19 cellular contexts compared by ENCODE assay signal in the genomic region with DNA sequence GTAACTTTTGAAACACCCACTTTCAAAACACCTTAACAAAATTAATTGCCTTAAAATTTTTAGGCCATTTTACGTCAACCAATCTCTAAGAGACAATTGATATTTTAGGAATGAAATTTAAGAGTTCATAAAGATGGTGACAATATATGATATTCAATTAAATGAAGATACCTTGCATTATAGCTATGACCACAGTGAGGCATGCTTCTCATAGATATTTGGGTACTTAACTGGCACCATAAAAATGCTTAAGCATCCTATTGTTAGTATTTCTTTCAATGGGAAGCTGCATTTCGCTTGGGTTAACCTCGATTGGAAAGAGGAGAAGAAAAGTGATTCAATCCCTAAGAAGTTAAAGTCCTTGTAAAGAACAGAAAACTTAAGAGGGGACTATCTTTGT.
DNase-seq lines count a peak whose midpoint lies in the region; ATAC-seq and TF ChIP-seq lines count a peak whose summit lies in the region.
"Had no signal": no experiment of that assay in that cellular context is flagged by ENCODE, and none has a peak within 500 bp of the region (broad histone marks: within the 10 kb centered on the region; RNA-seq: fewer than 3 reads in every experiment).

No MANE protein-coding gene starts in this region.

- H3K4me3 Mint-ChIP-seq in neural progenitor cell (no peak overlapping the region), T-helper 17 cell (no peak overlapping the region)

- H3K36me3 Mint-ChIP-seq in neural progenitor cell (no peaks in the 10 kb centered on the region), T-helper 17 cell (ENCODE audit: low read depth) (no peaks in the 10 kb centered on the region)

- POLR2A ChIA-PET in Panc1 (lab: Charles Lee), result no interaction called here

- H3K9me3 ChIP-seq in mammary epithelial cell (replicated peaks; ENCODE audit: insufficient read depth, low read length), result no peaks in the 10 kb centered on the region
- no peaks in the 10 kb centered on the region for H3K9me3 ChIP-seq in breast epithelium
- H3K9me3 ChIP-seq in Panc1 (ENCODE audit: control insufficient read depth, insufficient read depth, low read depth, low read length), result no peaks in the 10 kb centered on the region
- H3K9me3 ChIP-seq in neural progenitor cell (ENCODE audit: low read depth), result no peaks in the 10 kb centered on the region
- H3K9me3 ChIP-seq in T-helper 17 cell (ENCODE audit: control insufficient read depth, low read length, poor library complexity, severe bottlenecking), result no peaks in the 10 kb centered on the region
- H3K9me3 ChIP-seq: HAP-1, SJCRH30 had no signal

- in situ Hi-C loops in mammary epithelial cell (cut with MboI; ENCODE audit: low sequenced_read_pairs in 2 of 2) (no loop called here), Panc1 (cut with HindIII; ENCODE audit: low pct_unique_long_range_greater_than_20kb, low sequenced_read_pairs) (no loop called here)

- H3K4me3 ChIP-seq in mammary epithelial cell (replicated peaks in 1 of 3; ENCODE audit: insufficient read depth in 1 of 3, low read depth in 2 of 3, low read length in 3 of 3) (no peak overlapping the region), breast epithelium (no peak overlapping the region), Panc1 (ENCODE audit: low read depth in 2 of 2, low read length in 2 of 2) (no peak overlapping the region), neural progenitor cell (no peak overlapping the region)
- H3K4me3 ChIP-seq: GM12878, HAP-1, SJCRH30 had no signal

- H3K9me3 Mint-ChIP-seq in neural progenitor cell, result no peaks in the 10 kb centered on the region

- H3K27ac ChIP-seq in mammary epithelial cell (ENCODE audit: insufficient read depth, low read depth, low read length) (peak overlapping the region; percentile 75), breast epithelium (no peak overlapping the region), Panc1 (ENCODE audit: low read length) (no peak overlapping the region), neural progenitor cell (no peak overlapping the region)
- H3K27ac ChIP-seq: C4-2B, RWPE1, SJCRH30 had no signal

- H3K9ac ChIP-seq in mammary epithelial cell (ENCODE audit: insufficient read depth, low read length) (no peak overlapping the region), neural progenitor cell (no peak overlapping the region)

- no peaks in the 10 kb centered on the region for H3K79me2 ChIP-seq in mammary epithelial cell (ENCODE audit: insufficient read depth, low read length)
- no peaks in the 10 kb centered on the region for H3K79me2 ChIP-seq in neural progenitor cell (ENCODE audit: low read depth)

- H3K36me3 ChIP-seq in mammary epithelial cell (ENCODE audit: insufficient read depth, low read length) (no peaks in the 10 kb centered on the region), breast epithelium (no peaks in the 10 kb centered on the region), Panc1 (ENCODE audit: control insufficient read depth, insufficient read depth, low read length) (no peaks in the 10 kb centered on the region), neural progenitor cell (no peaks in the 10 kb centered on the region)
- H3K36me3 ChIP-seq: HAP-1, SJCRH30 had no signal

- WGBS in mammary epithelial cell (ENCODE audit: low coverage, missing lambda C conversion rate), result 97% methylated on average over 3 of the region's 3 CpGs

- H4K20me1 ChIP-seq in mammary epithelial cell (ENCODE audit: insufficient read depth, low read length) (no peaks in the 10 kb centered on the region), neural progenitor cell (ENCODE audit: low read depth) (no peaks in the 10 kb centered on the region)

- H3K27me3 Mint-ChIP-seq in neural progenitor cell (ENCODE audit: insufficient read depth, low read depth) (no peaks in the 10 kb centered on the region), T-helper 17 cell (peaks cover 40% of the 10 kb centered on the region)

- H3K27ac Mint-ChIP-seq in neural progenitor cell, result no peak overlapping the region
- H3K27ac Mint-ChIP-seq in T-helper 17 cell, result no peak overlapping the region

- BruUV-seq in mammary epithelial cell (replicated peaks; lab: Mats Ljungman, UMichigan), result no TSS peak
- BruUV-seq in Panc1 (replicated peaks; lab: Mats Ljungman, UMichigan), result no TSS peak

- H3K27me3 ChIP-seq in mammary epithelial cell (ENCODE audit: insufficient read depth, low read length) (no peaks in the 10 kb centered on the region), breast epithelium (no peaks in the 10 kb centered on the region), Panc1 (ENCODE audit: control insufficient read depth, insufficient read depth, low read length) (no peaks in the 10 kb centered on the region), neural progenitor cell (no peaks in the 10 kb centered on the region)
- H3K27me3 ChIP-seq: SJCRH30 had no signal

- intact Hi-C loops in mammary epithelial cell (cut with micrococcal nuclease) (no loop called here), breast epithelium (cut with DNase I; ENCODE audit: low total_unique reads) (no loop called here), Panc1 (cut with micrococcal nuclease; ENCODE audit: unreplicated experiment) (no loop called here)

- H3K4me1 Mint-ChIP-seq in neural progenitor cell (no peaks in the 10 kb centered on the region), T-helper 17 cell (no peaks in the 10 kb centered on the region)

- dilution Hi-C loops in mammary epithelial cell (cut with HindIII; ENCODE audit: low sequenced_read_pairs), result no loop called here

- no peak for TF ChIP-seq POLR2A in breast epithelium (IDR thresholded peaks at IDR 0.05)

- H3K4me2 ChIP-seq in mammary epithelial cell (ENCODE audit: insufficient read depth, low read depth, low read length), result peak overlapping the region; percentile 75
- H3K4me2 ChIP-seq in neural progenitor cell, result peak overlapping the region; percentile 27

- ATAC-seq in Panc1, result no peak
- ATAC-seq in HG02571 (IDR thresholded peaks at IDR 0.05; ENCODE audit: unreplicated experiment), result no peak
- no peak for ATAC-seq in T-helper 17 cell
- ATAC-seq: GM12878 had no signal

- CTCF ChIA-PET in mammary epithelial cell (lab: Charles Lee; ENCODE audit: low non-redundant PET) (interaction anchor here (0.6 kb wide), 1 partner anchor 112 kb away, joined by 3 read pairs; no protein-coding TSS in a partner anchor), Panc1 (lab: Charles Lee) (no interaction called here)

- H2AFZ ChIP-seq in mammary epithelial cell (ENCODE audit: low read depth, low read length) (no peak overlapping the region), neural progenitor cell (replicated peaks) (no peak overlapping the region)

- no peak for TF ChIP-seq CTCF in mammary epithelial cell (conservative IDR thresholded peaks at IDR 0.05 in 1 of 2, IDR thresholded peaks at IDR 0.05 in 1 of 2; ENCODE audit: extremely low read depth in 1 of 2, insufficient read depth in 1 of 2, low read depth in 1 of 2, low read length in 2 of 2)
- TF ChIP-seq CTCF in breast epithelium (IDR thresholded peaks at IDR 0.05), result no peak
- peak; percentile 7; the same call in 1 of the 2 replicates for TF ChIP-seq CTCF in Panc1 (IDR thresholded peaks at IDR 0.05)
- TF ChIP-seq CTCF in neural progenitor cell (IDR thresholded peaks at IDR 0.05), result peak; percentile 21

- peaks cover 26% of the 10 kb centered on the region for H3K4me1 ChIP-seq in mammary epithelial cell (ENCODE audit: insufficient read depth, low read length)
- no peaks in the 10 kb centered on the region for H3K4me1 ChIP-seq in breast epithelium
- H3K4me1 ChIP-seq in Panc1 (ENCODE audit: control insufficient read depth, insufficient read depth, low read length), result no peaks in the 10 kb centered on the region
- H3K4me1 ChIP-seq in neural progenitor cell, result peaks cover 24% of the 10 kb centered on the region
- H3K4me1 ChIP-seq: HAP-1, SJCRH30 had no signal

- no peaks in the 10 kb centered on the region for H3F3A ChIP-seq in neural progenitor cell (ENCODE audit: low read depth)

- DNase-seq in mammary epithelial cell (no peak), breast epithelium (ENCODE audit: low spot score in 2 of 2) (no peak), NCI-H1694 treated with DMSO at 0.1 percent for 48 hours (lab: John Stamatoyannopoulos, UW) (peak; percentile 25), Panc1 (ENCODE audit: low read depth, low spot score) (no peak), neural progenitor cell (ENCODE audit: low spot score) (peak; percentile 9), T-helper 17 cell (no peak), midbrain (lab: John Stamatoyannopoulos, UW) (no peak)
- DNase-seq: AML-193, Kasumi-1, NCI-H1105 treated with DMSO at 0.1 percent for 48 hours, NCI-H187, NCI-H526 treated with DMSO at 0.1 percent for 48 hours, SJCRH30, SW 1271 had no signal

Comparison
In these comparisons a context has a peak if more than half of its experiments do, and no peak if none do; other contexts are left out.
1. DNase-seq: peak in NCI-H1694 treated with DMSO at 0.1 percent for 48 hours (single experiment) and neural progenitor cell (single experiment); none in mammary epithelial cell (single experiment), breast epithelium (0 of 2), Panc1 (single experiment), T-helper 17 cell (0 of 3) and midbrain (single experiment).
2. CTCF ChIP-seq: peak in Panc1 (single experiment) and neural progenitor cell (single experiment); none in mammary epithelial cell (0 of 2) and breast epithelium (0 of 3).